8 cellular contexts compared by ENCODE assay signal in genomic region chr1:38489844-38490270, GRCh38.
DNase-seq lines count a peak whose midpoint lies in the region; ATAC-seq and TF ChIP-seq lines count a peak whose summit lies in the region.

No MANE protein-coding gene starts in this region.

- DNase-seq in DMS 273 (lab: John Stamatoyannopoulos, UW; ENCODE audit: unreplicated experiment): peak; percentile 100
- DNase-seq in HK-2 (ENCODE audit: unreplicated experiment): peak; percentile 25
- peak; percentile 17 for DNase-seq in effector CD4-positive, alpha-beta T cell
- no peak for DNase-seq in osteocyte (ENCODE audit: extremely low spot score, unreplicated experiment)
- DNase-seq in kidney glomerular epithelial cell (lab: John Stamatoyannopoulos, UW): no peak
- no peak for DNase-seq in stimulated activated naive CD4-positive, alpha-beta T cell treated with Interleukin-2 at 50 U/mL for 16 hours (lab: John Stamatoyannopoulos, UW)

- H3K4me1 Mint-ChIP-seq in osteocyte (ENCODE audit: unreplicated experiment): peaks cover 3% of the 10 kb centered on the region

- TF ChIP-seq CTCF in VCaP (conservative IDR thresholded peaks at IDR 0.05): peak; percentile 73
- peak; percentile 57 for TF ChIP-seq CTCF in osteocyte (IDR thresholded peaks at IDR 0.05)

- no peak for ATAC-seq in HG03175 (IDR thresholded peaks at IDR 0.05; ENCODE audit: unreplicated experiment)

- no peak overlapping the region for H3K4me3 Mint-ChIP-seq in osteocyte (ENCODE audit: unreplicated experiment)

- H3K27ac Mint-ChIP-seq in osteocyte (ENCODE audit: unreplicated experiment): no peak overlapping the region

- H3K36me3 Mint-ChIP-seq in osteocyte (ENCODE audit: unreplicated experiment): no peaks in the 10 kb centered on the region

- no peak overlapping the region for H3K27ac ChIP-seq in VCaP

- H3K27me3 Mint-ChIP-seq in osteocyte (ENCODE audit: unreplicated experiment): peaks cover 41% of the 10 kb centered on the region

- H3K9me3 Mint-ChIP-seq in osteocyte (ENCODE audit: unreplicated experiment): no peaks in the 10 kb centered on the region

Comparison
In these comparisons a context has a peak if more than half of its experiments do, and no peak if none do; other contexts are left out.
1. DNase-seq: peak in DMS 273 (single experiment), HK-2 (single experiment) and effector CD4-positive, alpha-beta T cell (single experiment); none in osteocyte (single experiment), kidney glomerular epithelial cell (single experiment) and stimulated activated naive CD4-positive, alpha-beta T cell treated with Interleukin-2 at 50 U/mL for 16 hours (single experiment).